29 cellular contexts compared by ENCODE assay signal in genomic region chr11:44840526-44840925, GRCh38.
DNase-seq lines count a peak whose midpoint lies in the region; FAIRE-seq and TF ChIP-seq lines count a peak whose summit lies in the region.
"Had no signal": no experiment of that assay in that cellular context is flagged by ENCODE, and none has a peak within 500 bp of the region (broad histone marks: within the 10 kb centered on the region; RNA-seq: fewer than 3 reads in every experiment).

No MANE protein-coding gene starts in this region.

- peaks cover 9% of the 10 kb centered on the region; the same call in 1 of the 2 replicates for H3K4me1 ChIP-seq in BLaER1
- peaks cover 11% of the 10 kb centered on the region for H3K4me1 ChIP-seq in astrocyte (ENCODE audit: insufficient read depth, low read length)
- H3K4me1 ChIP-seq: lower lobe of right lung, parathyroid adenoma had no signal

- no peak overlapping the region for H3K27ac Mint-ChIP-seq in astrocyte (ENCODE audit: unreplicated experiment)
- H3K27ac Mint-ChIP-seq in activated naive CD4-positive, alpha-beta T cell treated with anti-CD3 and anti-CD28 coated beads, Interleukin-2, amount 10 ng/mL, durations not matched to agents 7 days and 5 days = no peak overlapping the region
- H3K27ac Mint-ChIP-seq: activated CD4-positive, alpha-beta T cell treated with anti-CD3 and anti-CD28 coated beads for 36 hours; activated naive CD8-positive, alpha-beta T cell treated with anti-CD3 and anti-CD28 coated beads, Interleukin-2, amount 50 U/mL, for 24 hours; nephron progenitor cell; stimulated activated naive CD8-positive, alpha-beta T cell treated with anti-CD3 and anti-CD28 coated beads, Interleukin-15, amount 100 ng/mL, for 72 hours; T-helper 2 cell treated with Interferon-gamma antibody and Interleukin-4, amounts not matched to agents 5 μg/mL and 100 μg/mL, for 36 hours had no signal

- H3K36me3 ChIP-seq in BLaER1 (no peaks in the 10 kb centered on the region; the same call in 1 of the 2 replicates), astrocyte (ENCODE audit: insufficient read depth, low read length) (no peaks in the 10 kb centered on the region)
- H3K36me3 ChIP-seq: lower lobe of right lung, right atrium auricular region, tibial artery had no signal

- CTCF ChIA-PET in activated naive CD4-positive, alpha-beta T cell treated with anti-CD3 and anti-CD28 coated beads, Interleukin-2, amount 10 ng/mL, durations not matched to agents 7 days and 5 days (lab: Charles Lee) = no interaction called here

- no peak for FAIRE-seq in astrocyte (lab: Jason Lieb, UNC)
- FAIRE-seq: endothelial cell of umbilical vein, GM12892, keratinocyte had no signal

- H4K20me1 ChIP-seq in BLaER1 (no peaks in the 10 kb centered on the region), astrocyte (ENCODE audit: insufficient read depth, low read length) (no peaks in the 10 kb centered on the region)

- H3K27ac ChIP-seq in BLaER1 (no peak overlapping the region), astrocyte (ENCODE audit: low read depth, low read length) (no peak overlapping the region)
- H3K27ac ChIP-seq: lower lobe of right lung, parathyroid adenoma, right atrium auricular region, tibial artery had no signal

- H3K36me3 Mint-ChIP-seq in astrocyte (ENCODE audit: low read depth, unreplicated experiment) = peaks cover 11% of the 10 kb centered on the region
- H3K36me3 Mint-ChIP-seq in activated naive CD4-positive, alpha-beta T cell treated with anti-CD3 and anti-CD28 coated beads, Interleukin-2, amount 10 ng/mL, durations not matched to agents 7 days and 5 days = peaks cover 9% of the 10 kb centered on the region

- H3K4me3 Mint-ChIP-seq in astrocyte (ENCODE audit: unreplicated experiment) = no peak overlapping the region
- H3K4me3 Mint-ChIP-seq in activated naive CD4-positive, alpha-beta T cell treated with anti-CD3 and anti-CD28 coated beads, Interleukin-2, amount 10 ng/mL, durations not matched to agents 7 days and 5 days = no peak overlapping the region
- H3K4me3 Mint-ChIP-seq: activated CD4-positive, alpha-beta T cell treated with anti-CD3 and anti-CD28 coated beads for 36 hours; activated naive CD8-positive, alpha-beta T cell treated with anti-CD3 and anti-CD28 coated beads, Interleukin-2, amount 50 U/mL, for 24 hours; nephron progenitor cell; stimulated activated naive CD8-positive, alpha-beta T cell treated with anti-CD3 and anti-CD28 coated beads, Interleukin-15, amount 100 ng/mL, for 72 hours; T-helper 2 cell treated with Interferon-gamma antibody and Interleukin-4, amounts not matched to agents 5 μg/mL and 100 μg/mL, for 36 hours had no signal

- H3K9ac ChIP-seq in BLaER1 (no peak overlapping the region), astrocyte (ENCODE audit: low read length) (no peak overlapping the region)
- H3K9ac ChIP-seq: parathyroid adenoma had no signal

- no peaks in the 10 kb centered on the region for H3K79me2 ChIP-seq in astrocyte (ENCODE audit: insufficient read depth, low read length)
- H3K79me2 ChIP-seq: parathyroid adenoma had no signal

- H2AFZ ChIP-seq in astrocyte (ENCODE audit: low read depth, low read length) = no peak overlapping the region
- H2AFZ ChIP-seq: parathyroid adenoma had no signal

- peaks cover 45% of the 10 kb centered on the region for H3K9me3 ChIP-seq in BLaER1
- peaks cover 5% of the 10 kb centered on the region for H3K9me3 ChIP-seq in astrocyte (ENCODE audit: insufficient read depth, low read depth, low read length)
- H3K9me3 ChIP-seq: mucosa of descending colon, tibial artery had no signal

- H3K27me3 ChIP-seq in BLaER1 (no peaks in the 10 kb centered on the region), astrocyte (ENCODE audit: insufficient read depth, low read length) (no peaks in the 10 kb centered on the region)
- H3K27me3 ChIP-seq: right atrium auricular region, tibial artery had no signal

- peaks cover 17% of the 10 kb centered on the region for H3K4me1 Mint-ChIP-seq in astrocyte (ENCODE audit: low read depth, unreplicated experiment)
- no peaks in the 10 kb centered on the region for H3K4me1 Mint-ChIP-seq in activated naive CD4-positive, alpha-beta T cell treated with anti-CD3 and anti-CD28 coated beads, Interleukin-2, amount 10 ng/mL, durations not matched to agents 7 days and 5 days
- H3K4me1 Mint-ChIP-seq: activated CD4-positive, alpha-beta T cell treated with anti-CD3 and anti-CD28 coated beads for 36 hours; activated naive CD8-positive, alpha-beta T cell treated with anti-CD3 and anti-CD28 coated beads, Interleukin-2, amount 50 U/mL, for 24 hours; stimulated activated naive CD8-positive, alpha-beta T cell treated with anti-CD3 and anti-CD28 coated beads, Interleukin-15, amount 100 ng/mL, for 72 hours had no signal

- DNase-seq in NCI-H1694 (lab: John Stamatoyannopoulos, UW) (peak; percentile 76), astrocyte (ENCODE audit: low read depth) (peak; percentile 11), left kidney (ENCODE audit: low read depth, low spot score) (peak; percentile 56), dedifferentiated amniotic fluid mesenchymal stem cell (ENCODE audit: extremely low spot score) (no peak), A172 (ENCODE audit: low spot score) (no peak)
- no peak for DNase-seq in activated naive CD4-positive, alpha-beta T cell treated with anti-CD3 and anti-CD28 coated beads, Interleukin-2, amount 10 ng/mL, durations not matched to agents 7 days and 5 days
- DNase-seq: ACHN; activated CD4-positive, alpha-beta T cell treated with anti-CD3 and anti-CD28 coated beads for 36 hours; activated gamma-delta T cell treated with Interleukin-2 at 50 U/mL for 16 hours; activated naive CD8-positive, alpha-beta T cell treated with anti-CD3 and anti-CD28 coated beads, Interleukin-2, amount 50 U/mL, for 24 hours; glutamatergic neuron; lower lobe of right lung; mucosa of descending colon; NCI-H187; NCI-H345; NCI-H82; nephron progenitor cell; stimulated activated CD4-positive, alpha-beta T cell treated with anti-CD3 and anti-CD28 coated beads, Interleukin-1b, Interleukin-23, amount 100 ng/mL, for 48 hours; stimulated activated CD8-positive, alpha-beta memory T cell treated with anti-CD3 and anti-CD28 coated beads, Interleukin-4, amount 100 ng/mL, for 48 hours; stimulated activated naive CD8-positive, alpha-beta T cell treated with anti-CD3 and anti-CD28 coated beads, Interleukin-15, amount 100 ng/mL, for 72 hours; tibial artery had no signal

- H3K4me2 ChIP-seq in BLaER1 (0 out of 2 replicates have a peak overlapping the region, but pooled peaks have one; percentile 8), astrocyte (ENCODE audit: low read length) (no peak overlapping the region)
- H3K4me2 ChIP-seq: smooth muscle cell had no signal

- no peak overlapping the region for H3K4me3 ChIP-seq in BLaER1
- no peak overlapping the region for H3K4me3 ChIP-seq in astrocyte (ENCODE audit: insufficient read depth, low read depth, low read length)
- H3K4me3 ChIP-seq: lower lobe of right lung, mucosa of descending colon, right atrium auricular region, smooth muscle cell, tibial artery had no signal

- H3K27me3 Mint-ChIP-seq in astrocyte (ENCODE audit: low read depth, unreplicated experiment) = peaks cover 25% of the 10 kb centered on the region
- peaks cover 3% of the 10 kb centered on the region for H3K27me3 Mint-ChIP-seq in activated naive CD4-positive, alpha-beta T cell treated with anti-CD3 and anti-CD28 coated beads, Interleukin-2, amount 10 ng/mL, durations not matched to agents 7 days and 5 days

- no peak for TF ChIP-seq CTCF in astrocyte (IDR thresholded peaks at IDR 0.05; ENCODE audit: insufficient read depth, low read depth, low read length)

- peaks cover 16% of the 10 kb centered on the region for H3K9me3 Mint-ChIP-seq in astrocyte (ENCODE audit: unreplicated experiment)
- peaks cover 22% of the 10 kb centered on the region for H3K9me3 Mint-ChIP-seq in activated naive CD4-positive, alpha-beta T cell treated with anti-CD3 and anti-CD28 coated beads, Interleukin-2, amount 10 ng/mL, durations not matched to agents 7 days and 5 days

Comparison
In these comparisons a context has a peak if more than half of its experiments do, and no peak if none do; other contexts are left out.
1. DNase-seq: peak in NCI-H1694 (single experiment), astrocyte (single experiment) and left kidney (single experiment); none in dedifferentiated amniotic fluid mesenchymal stem cell (single experiment), A172 (single experiment) and activated naive CD4-positive, alpha-beta T cell treated with anti-CD3 and anti-CD28 coated beads, Interleukin-2, amount 10 ng/mL, durations not matched to agents 7 days and 5 days (single experiment).